In the genomic region with DNA sequence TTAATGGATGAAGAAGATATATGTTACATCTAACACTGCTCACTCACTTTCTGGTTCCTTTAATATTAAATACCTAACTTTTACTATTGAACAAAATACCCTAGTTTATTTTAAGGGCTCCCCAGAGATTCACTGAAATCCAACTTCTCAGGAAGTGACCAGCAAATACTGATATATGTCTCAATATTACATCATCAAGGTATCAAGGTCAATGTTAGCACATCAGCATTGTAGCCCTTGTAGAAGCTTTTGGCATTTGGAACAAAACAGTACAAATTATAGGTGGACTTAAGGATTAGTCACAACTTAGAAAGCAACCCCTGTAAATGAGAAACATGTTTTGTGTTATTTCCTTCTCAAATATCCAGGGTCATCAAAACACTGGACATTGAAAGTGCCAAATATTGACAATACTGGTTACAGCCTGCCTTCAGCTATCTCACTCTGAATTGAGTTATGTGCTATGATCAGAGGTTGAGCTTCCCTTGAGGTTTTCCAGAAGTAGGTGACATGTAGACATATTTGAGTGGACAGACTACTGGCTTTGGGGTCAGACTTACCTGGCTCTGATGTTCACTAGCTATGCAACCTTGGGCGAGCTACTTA, we compare ENCODE assay signal across 16 cellular contexts. TPM values are rescaled to one million over a fixed set of nuclear protein-coding genes. Genes with fewer than 3 reads are reported as not detected.
A peak's percentile ranks its signal among the peaks of the same experiment; 100 is the strongest.
DNase-seq lines count a peak whose midpoint lies in the region; ATAC-seq and TF ChIP-seq lines count a peak whose summit lies in the region.
"Had no signal": no experiment of that assay in that cellular context is flagged by ENCODE, and none has a peak within 500 bp of the region (broad histone marks: within the 10 kb centered on the region; RNA-seq: fewer than 3 reads in every experiment).

No MANE protein-coding gene starts in this region.

- H3K36me3 ChIP-seq in CD4-positive, CD25-positive, alpha-beta regulatory T cell (ENCODE audit: control insufficient read depth, insufficient read depth, low read length), result no peaks in the 10 kb centered on the region
- H3K36me3 ChIP-seq in Caco-2 (ENCODE audit: control insufficient read depth, insufficient read depth, low read length), result no peaks in the 10 kb centered on the region
- H3K36me3 ChIP-seq: breast epithelium, gastroesophageal sphincter, tibial artery had no signal

- H3K4me1 Mint-ChIP-seq in CD4-positive, CD25-positive, alpha-beta regulatory T cell, result peaks cover 5 to 31% (median 18%) of the 10 kb centered on the region in 4 donors
- peaks cover 13% of the 10 kb centered on the region for H3K4me1 Mint-ChIP-seq in Caco-2 (ENCODE audit: low read depth, unreplicated experiment)
- H3K4me1 Mint-ChIP-seq in activated T-helper 2 cell treated with anti-CD3 and anti-CD28 coated beads, Interferon-gamma antibody, Interleukin-2, Interleukin-4, amounts not matched to agents 10 μg/mL and 5 μg/mL and 100 μg/mL, durations not matched to agents 14 hours and 24 hours and 36 hours (ENCODE audit: low read depth), result peaks cover 20% of the 10 kb centered on the region
- H3K4me1 Mint-ChIP-seq in natural killer cell treated with Interleukin-12 subunit alpha and Interleukin-12 subunit beta and Interleukin-15 and Interleukin-18, amount 100 ng/mL, for 72 hours (ENCODE audit: low read depth in 2 of 2), result peaks cover 9 to 12% of the 10 kb centered on the region in 2 donors

- DNase-seq in CD4-positive, CD25-positive, alpha-beta regulatory T cell, result no peak
- DNase-seq in Caco-2 (no peak), NCI-H128 (lab: John Stamatoyannopoulos, UW; ENCODE audit: unreplicated experiment) (no peak), retina (no peak)
- no peak for DNase-seq in activated T-helper 2 cell treated with anti-CD3 and anti-CD28 coated beads, Interferon-gamma antibody, Interleukin-2, Interleukin-4, amounts not matched to agents 10 μg/mL and 5 μg/mL and 100 μg/mL, durations not matched to agents 14 hours and 24 hours and 36 hours (ENCODE audit: low spot score)
- no peak for DNase-seq in natural killer cell treated with Interleukin-12 subunit alpha and Interleukin-12 subunit beta and Interleukin-15 and Interleukin-18, amount 100 ng/mL, for 72 hours (ENCODE audit: low spot score)
- DNase-seq: activated CD4-positive, alpha-beta T cell treated with anti-CD3 and anti-CD28 coated beads, Interleukin-2, amount 50 U/mL, for 4 hours; effector CD8-positive, alpha-beta T cell; GDM1; midbrain; NCI-H1694 treated with DMSO at 0.1 percent for 48 hours; NCI-H526; tibial artery had no signal

- H3K4me3 ChIP-seq in CD4-positive, CD25-positive, alpha-beta regulatory T cell (ENCODE audit: low read depth, low read length), result no peak overlapping the region
- no peak overlapping the region for H3K4me3 ChIP-seq in Caco-2 (ENCODE audit: low read depth, low read length)
- H3K4me3 ChIP-seq: breast epithelium, gastroesophageal sphincter, tibial artery had no signal

- H3K36me3 Mint-ChIP-seq in CD4-positive, CD25-positive, alpha-beta regulatory T cell, result no peaks in the 10 kb centered on the region
- H3K36me3 Mint-ChIP-seq in Caco-2 (ENCODE audit: insufficient read depth, unreplicated experiment), result no peaks in the 10 kb centered on the region
- peaks cover 15% of the 10 kb centered on the region for H3K36me3 Mint-ChIP-seq in activated T-helper 2 cell treated with anti-CD3 and anti-CD28 coated beads, Interferon-gamma antibody, Interleukin-2, Interleukin-4, amounts not matched to agents 10 μg/mL and 5 μg/mL and 100 μg/mL, durations not matched to agents 14 hours and 24 hours and 36 hours (ENCODE audit: low read depth)
- no peaks in the 10 kb centered on the region for H3K36me3 Mint-ChIP-seq in natural killer cell treated with Interleukin-12 subunit alpha and Interleukin-12 subunit beta and Interleukin-15 and Interleukin-18, amount 100 ng/mL, for 72 hours

- peaks cover 18% of the 10 kb centered on the region for H3K4me1 ChIP-seq in CD4-positive, CD25-positive, alpha-beta regulatory T cell (ENCODE audit: control insufficient read depth, insufficient read depth, low read length, poor library complexity, severe bottlenecking)
- H3K4me1 ChIP-seq in Caco-2, result peaks cover 15% of the 10 kb centered on the region

- no peak for ATAC-seq in CD4-positive, CD25-positive, alpha-beta regulatory T cell (ENCODE audit: low read depth in 2 of 2)
- no peak for ATAC-seq in natural killer cell treated with Interleukin-12 subunit alpha and Interleukin-12 subunit beta and Interleukin-15 and Interleukin-18, amount 100 ng/mL, for 72 hours
- ATAC-seq in SK-N-SH treated with all-trans-retinoic acid at 6 μM for 48 hours, result no peak
- ATAC-seq: gastroesophageal sphincter had no signal

- no TSS peak for BruUV-seq in Caco-2 (replicated peaks; lab: Mats Ljungman, UMichigan)

- CTCF ChIA-PET in Caco-2 (lab: Charles Lee), result interaction anchor here (0.5 to 2.9 kb wide), 4 partner anchors 9 to 95 kb away, joined by 3 to 15 read pairs (median 6); partner anchors contain the start of genes RTN3 and ZFTA

- H3K27me3 ChIP-seq in CD4-positive, CD25-positive, alpha-beta regulatory T cell (ENCODE audit: control insufficient read depth, insufficient read depth, low read length), result no peaks in the 10 kb centered on the region
- no peaks in the 10 kb centered on the region for H3K27me3 ChIP-seq in Caco-2 (replicated peaks; ENCODE audit: control insufficient read depth, insufficient read depth, low read length)
- H3K27me3 ChIP-seq: breast epithelium, gastroesophageal sphincter, tibial artery had no signal

- H3K4me3 Mint-ChIP-seq in CD4-positive, CD25-positive, alpha-beta regulatory T cell, result peak overlapping the region in 3 of 4 donors; percentile 51 to 89 (median 75)
- peak overlapping the region; percentile 82 for H3K4me3 Mint-ChIP-seq in Caco-2 (ENCODE audit: unreplicated experiment)
- H3K4me3 Mint-ChIP-seq in activated T-helper 2 cell treated with anti-CD3 and anti-CD28 coated beads, Interferon-gamma antibody, Interleukin-2, Interleukin-4, amounts not matched to agents 10 μg/mL and 5 μg/mL and 100 μg/mL, durations not matched to agents 14 hours and 24 hours and 36 hours (ENCODE audit: low read depth), result peak overlapping the region; percentile 51
- peak overlapping the region; percentile 49 for H3K4me3 Mint-ChIP-seq in natural killer cell treated with Interleukin-12 subunit alpha and Interleukin-12 subunit beta and Interleukin-15 and Interleukin-18, amount 100 ng/mL, for 72 hours

- H3K27me3 Mint-ChIP-seq in CD4-positive, CD25-positive, alpha-beta regulatory T cell, result no peaks in the 10 kb centered on the region
- no peaks in the 10 kb centered on the region for H3K27me3 Mint-ChIP-seq in Caco-2 (ENCODE audit: insufficient read depth, unreplicated experiment)
- no peaks in the 10 kb centered on the region for H3K27me3 Mint-ChIP-seq in activated T-helper 2 cell treated with anti-CD3 and anti-CD28 coated beads, Interferon-gamma antibody, Interleukin-2, Interleukin-4, amounts not matched to agents 10 μg/mL and 5 μg/mL and 100 μg/mL, durations not matched to agents 14 hours and 24 hours and 36 hours (ENCODE audit: low read depth)
- H3K27me3 Mint-ChIP-seq in natural killer cell treated with Interleukin-12 subunit alpha and Interleukin-12 subunit beta and Interleukin-15 and Interleukin-18, amount 100 ng/mL, for 72 hours, result no peaks in the 10 kb centered on the region

- POLR2A ChIA-PET in Caco-2 (lab: Charles Lee), result interaction anchor here (0.9 to 1.2 kb wide), 2 partner anchors 9 to 144 kb away, joined by 5 to 6 read pairs; partner anchors contain the start of gene RTN3

- peak overlapping the region in 2 of 3 donors; percentile 27 to 71 for H3K27ac Mint-ChIP-seq in CD4-positive, CD25-positive, alpha-beta regulatory T cell
- no peak overlapping the region for H3K27ac Mint-ChIP-seq in Caco-2 (ENCODE audit: unreplicated experiment)
- H3K27ac Mint-ChIP-seq in activated T-helper 2 cell treated with anti-CD3 and anti-CD28 coated beads, Interferon-gamma antibody, Interleukin-2, Interleukin-4, amounts not matched to agents 10 μg/mL and 5 μg/mL and 100 μg/mL, durations not matched to agents 14 hours and 24 hours and 36 hours, result peak overlapping the region; percentile 38
- H3K27ac Mint-ChIP-seq in natural killer cell treated with Interleukin-12 subunit alpha and Interleukin-12 subunit beta and Interleukin-15 and Interleukin-18, amount 100 ng/mL, for 72 hours, result peak overlapping the region; percentile 60 to 78

- no peaks in the 10 kb centered on the region for H3K9me3 ChIP-seq in CD4-positive, CD25-positive, alpha-beta regulatory T cell (ENCODE audit: control insufficient read depth in 2 of 2, low read length in 2 of 2)
- H3K9me3 ChIP-seq in Caco-2, result no peaks in the 10 kb centered on the region
- H3K9me3 ChIP-seq: breast epithelium, gastroesophageal sphincter, tibial artery had no signal

- no peak for TF ChIP-seq CTCF in Caco-2 (IDR thresholded peaks at IDR 0.05; ENCODE audit: insufficient read depth in 1 of 2, low read depth in 1 of 2, low read length in 1 of 2, severe bottlenecking in 1 of 2, unreplicated experiment in 1 of 2)

- intact Hi-C loops in Caco-2 (cut with micrococcal nuclease; ENCODE audit: unreplicated experiment), result no loop called here
- intact Hi-C loops in activated T-helper 2 cell treated with anti-CD3 and anti-CD28 coated beads, Interferon-gamma antibody, Interleukin-2, Interleukin-4, amounts not matched to agents 10 μg/mL and 5 μg/mL and 100 μg/mL, durations not matched to agents 14 hours and 24 hours and 36 hours (cut with micrococcal nuclease), result loop anchor here (5.0 kb wide), 1 partner anchor 136 kb away; the partner anchor contains the start of gene PLAAT4

- no peaks in the 10 kb centered on the region for H3K9me3 Mint-ChIP-seq in CD4-positive, CD25-positive, alpha-beta regulatory T cell
- no peaks in the 10 kb centered on the region for H3K9me3 Mint-ChIP-seq in Caco-2 (ENCODE audit: unreplicated experiment)
- no peaks in the 10 kb centered on the region for H3K9me3 Mint-ChIP-seq in activated T-helper 2 cell treated with anti-CD3 and anti-CD28 coated beads, Interferon-gamma antibody, Interleukin-2, Interleukin-4, amounts not matched to agents 10 μg/mL and 5 μg/mL and 100 μg/mL, durations not matched to agents 14 hours and 24 hours and 36 hours
- no peaks in the 10 kb centered on the region for H3K9me3 Mint-ChIP-seq in natural killer cell treated with Interleukin-12 subunit alpha and Interleukin-12 subunit beta and Interleukin-15 and Interleukin-18, amount 100 ng/mL, for 72 hours

- H3K27ac ChIP-seq in CD4-positive, CD25-positive, alpha-beta regulatory T cell (ENCODE audit: insufficient read depth, low read length, poor library complexity, severe bottlenecking), result no peak overlapping the region
- H3K27ac ChIP-seq: breast epithelium had no signal

RNA-seq across cellular contexts. Expression of gene ATL3, which starts 1.9 kb away (rescaled TPM):
- total RNA-seq in CD4-positive, CD25-positive, alpha-beta regulatory T cell, result 33.7 TPM
- polyA plus RNA-seq in CD4-positive, CD25-positive, alpha-beta regulatory T cell, result 10 to 100 TPM; 23.6 to 26.4 (median 25.0) TPM
- 50.2 and 55.1 TPM in 2 replicates for total RNA-seq in Caco-2 (2022)
- total RNA-seq in activated T-helper 2 cell treated with anti-CD3 and anti-CD28 coated beads, Interferon-gamma antibody, Interleukin-2, Interleukin-4, amounts not matched to agents 10 μg/mL and 5 μg/mL and 100 μg/mL, durations not matched to agents 14 hours and 24 hours and 36 hours, result 38.6 and 38.8 TPM in 2 replicates
- total RNA-seq in natural killer cell treated with Interleukin-12 subunit alpha and Interleukin-12 subunit beta and Interleukin-15 and Interleukin-18, amount 100 ng/mL, for 72 hours, result 10 to 100 TPM; 12.5 to 40.6 TPM

RNA-seq across cellular contexts. Expression of gene RTN3, which starts 8.3 kb away (rescaled TPM):
- 33.2 TPM for total RNA-seq in CD4-positive, CD25-positive, alpha-beta regulatory T cell
- polyA plus RNA-seq in CD4-positive, CD25-positive, alpha-beta regulatory T cell, result 10 to 100 TPM; 41.5 to 63.6 (median 48.4) TPM
- 162 and 179 TPM in 2 replicates for total RNA-seq in Caco-2 (2022)
- 61.1 and 64.1 TPM in 2 replicates for total RNA-seq in activated T-helper 2 cell treated with anti-CD3 and anti-CD28 coated beads, Interferon-gamma antibody, Interleukin-2, Interleukin-4, amounts not matched to agents 10 μg/mL and 5 μg/mL and 100 μg/mL, durations not matched to agents 14 hours and 24 hours and 36 hours
- 10 to 100 TPM; 52.3 to 55.3 TPM for total RNA-seq in natural killer cell treated with Interleukin-12 subunit alpha and Interleukin-12 subunit beta and Interleukin-15 and Interleukin-18, amount 100 ng/mL, for 72 hours

RNA-seq across cellular contexts. Expression of gene PLAAT3, which starts 58.8 kb away (rescaled TPM):
- total RNA-seq in CD4-positive, CD25-positive, alpha-beta regulatory T cell, result 5.8 TPM
- 10 to 100 TPM in 1 of 4 donors, 1 to 10 TPM in 3; 3.1 to 19.0 (median 5.8) TPM for polyA plus RNA-seq in CD4-positive, CD25-positive, alpha-beta regulatory T cell
- 50.9 and 57.9 TPM in 2 replicates for total RNA-seq in Caco-2 (2022)
- 15.2 and 17.3 TPM in 2 replicates for total RNA-seq in activated T-helper 2 cell treated with anti-CD3 and anti-CD28 coated beads, Interferon-gamma antibody, Interleukin-2, Interleukin-4, amounts not matched to agents 10 μg/mL and 5 μg/mL and 100 μg/mL, durations not matched to agents 14 hours and 24 hours and 36 hours
- total RNA-seq in natural killer cell treated with Interleukin-12 subunit alpha and Interleukin-12 subunit beta and Interleukin-15 and Interleukin-18, amount 100 ng/mL, for 72 hours, result 10 to 100 TPM; 16.8 to 60.0 TPM
